7 cellular contexts compared by ENCODE assay signal in the genomic region with DNA sequence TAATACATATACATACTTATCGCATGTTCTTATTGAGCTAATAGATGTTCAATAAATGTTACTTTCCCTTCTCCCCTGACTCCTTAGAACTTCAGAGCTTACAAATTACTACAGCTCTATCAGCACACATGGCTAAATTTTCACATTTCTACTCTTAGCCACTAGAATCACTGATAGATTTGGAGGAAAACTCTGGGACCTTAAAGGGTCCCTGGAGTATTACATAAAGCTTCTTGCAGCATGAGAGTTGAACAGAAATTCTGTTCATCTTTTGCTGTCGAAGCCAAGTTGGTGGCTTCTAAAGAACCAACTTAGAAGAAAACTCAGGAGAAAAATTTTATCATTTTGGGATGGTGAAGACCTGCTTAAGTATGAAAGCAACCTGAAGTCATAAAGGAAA. TPM values are rescaled to one million over a fixed set of nuclear protein-coding genes. Genes with fewer than 3 reads are reported as not detected.
DNase-seq lines count a peak whose midpoint lies in the region; ATAC-seq, FAIRE-seq and TF ChIP-seq lines count a peak whose summit lies in the region.

No MANE protein-coding gene starts in this region.

- H4K91ac ChIP-seq in mesenchymal stem cell (ENCODE audit: low read length): no peak overlapping the region

- H3K14ac ChIP-seq in mesenchymal stem cell (ENCODE audit: low read length in 2 of 2): no peak overlapping the region

- peaks cover 72% of the 10 kb centered on the region for H4K20me1 ChIP-seq in astrocyte (ENCODE audit: insufficient read depth, low read length)

- no peak overlapping the region for H2BK15ac ChIP-seq in mesenchymal stem cell (ENCODE audit: low read depth, poor library complexity, severe bottlenecking)

- H3K4me2 ChIP-seq in astrocyte (ENCODE audit: low read length) (peak overlapping the region; percentile 66), mesenchymal stem cell (ENCODE audit: low read length, poor library complexity, severe bottlenecking) (no peak overlapping the region)

- no peak overlapping the region for H3K18ac ChIP-seq in mesenchymal stem cell (ENCODE audit: low read depth in 1 of 2, low read length in 2 of 2)

- H3K9me3 Mint-ChIP-seq in astrocyte (ENCODE audit: unreplicated experiment): peaks cover 2% of the 10 kb centered on the region

- no peak overlapping the region for H2BK5ac ChIP-seq in mesenchymal stem cell (ENCODE audit: low read depth, low read length, poor library complexity, severe bottlenecking)

- TF ChIP-seq CTCF in NB4 (IDR thresholded peaks at IDR 0.05; ENCODE audit: low read depth, low read length): no peak
- no peak for TF ChIP-seq CTCF in astrocyte (IDR thresholded peaks at IDR 0.05; ENCODE audit: insufficient read depth, low read depth, low read length)

- 100% methylated on average over 2 of the region's 2 CpGs for WGBS in mesenchymal stem cell

- no peaks in the 10 kb centered on the region for H3K27me3 Mint-ChIP-seq in astrocyte (ENCODE audit: low read depth, unreplicated experiment)

- H3K79me2 ChIP-seq in astrocyte (ENCODE audit: insufficient read depth, low read length): peaks cover 89% of the 10 kb centered on the region

- H3K27me3 ChIP-seq in astrocyte (ENCODE audit: insufficient read depth, low read length) (no peaks in the 10 kb centered on the region), mesenchymal stem cell (ENCODE audit: control insufficient read depth in 1 of 2, insufficient read depth in 1 of 2, low read length in 2 of 2) (no peaks in the 10 kb centered on the region), subcutaneous abdominal adipose tissue (ENCODE audit: control insufficient read depth in 5 of 5, insufficient read depth in 4 of 5, low read length in 5 of 5) (no peaks in the 10 kb centered on the region)

- H3K9ac ChIP-seq in astrocyte (ENCODE audit: low read length) (peak overlapping the region; percentile 31), mesenchymal stem cell (ENCODE audit: low read length) (peak overlapping the region; percentile 51), subcutaneous abdominal adipose tissue (ENCODE audit: low read length in 5 of 5) (peak overlapping the region in 2 of 5 donors; percentile 52 to 57)

- H3K4me3 ChIP-seq in NB4 (ENCODE audit: low read depth, low read length) (no peak overlapping the region), astrocyte (ENCODE audit: insufficient read depth, low read depth, low read length) (no peak overlapping the region), mesenchymal stem cell (ENCODE audit: insufficient read depth in 1 of 2, low read depth in 1 of 2, low read length in 2 of 2) (peak overlapping the region in 1 of 2 experiments; percentile 52), subcutaneous abdominal adipose tissue (ENCODE audit: low read depth in 1 of 5, low read length in 5 of 5) (no peak overlapping the region)

- H3K36me3 ChIP-seq in astrocyte (ENCODE audit: insufficient read depth, low read length) (no peaks in the 10 kb centered on the region), mesenchymal stem cell (ENCODE audit: control insufficient read depth in 1 of 2, insufficient read depth in 2 of 2, low read depth in 1 of 2, low read length in 2 of 2) (no peaks in the 10 kb centered on the region), subcutaneous abdominal adipose tissue (ENCODE audit: control insufficient read depth in 5 of 5, insufficient read depth in 5 of 5, low read length in 5 of 5) (no peaks in the 10 kb centered on the region)

- H2AK5ac ChIP-seq in mesenchymal stem cell (ENCODE audit: low read length, severe bottlenecking): no peak overlapping the region

- TF ChIP-seq POLR2A in NB4 (IDR thresholded peaks at IDR 0.05; ENCODE audit: extremely low read depth, insufficient read length): no peak

- peaks cover 21% of the 10 kb centered on the region for H3K79me1 ChIP-seq in mesenchymal stem cell (replicated peaks; ENCODE audit: low read length, poor library complexity, severe bottlenecking)

- no peak overlapping the region for H3K23ac ChIP-seq in mesenchymal stem cell (ENCODE audit: low read length in 2 of 2)

- no peak overlapping the region for H2AFZ ChIP-seq in astrocyte (ENCODE audit: low read depth, low read length)
- H2AFZ ChIP-seq in mesenchymal stem cell (ENCODE audit: low read depth, low read length): no peak overlapping the region

- no peaks in the 10 kb centered on the region for H3K36me3 Mint-ChIP-seq in astrocyte (ENCODE audit: low read depth, unreplicated experiment)

- H3K4ac ChIP-seq in mesenchymal stem cell (ENCODE audit: low read depth in 1 of 2, low read length in 2 of 2): no peak overlapping the region

- no peaks in the 10 kb centered on the region for H3K9me3 ChIP-seq in astrocyte (ENCODE audit: insufficient read depth, low read depth, low read length)
- no peaks in the 10 kb centered on the region for H3K9me3 ChIP-seq in mesenchymal stem cell (ENCODE audit: control insufficient read depth, low read length)
- H3K9me3 ChIP-seq in subcutaneous abdominal adipose tissue (ENCODE audit: control insufficient read depth in 5 of 5, low read length in 5 of 5): peaks cover 0 to 2% (median 0%) of the 10 kb centered on the region in 5 donors

- H2BK120ac ChIP-seq in mesenchymal stem cell (ENCODE audit: low read depth, low read length): no peak overlapping the region

- no peak for FAIRE-seq in astrocyte (lab: Jason Lieb, UNC)

- H2BK12ac ChIP-seq in mesenchymal stem cell (ENCODE audit: low read length in 2 of 2): no peak overlapping the region

- peaks cover 25% of the 10 kb centered on the region for H3K4me1 ChIP-seq in astrocyte (ENCODE audit: insufficient read depth, low read length)
- peaks cover 6% of the 10 kb centered on the region for H3K4me1 ChIP-seq in mesenchymal stem cell (ENCODE audit: control insufficient read depth, insufficient read depth, low read depth, low read length)
- peaks cover 11 to 68% (median 50%) of the 10 kb centered on the region in 5 donors for H3K4me1 ChIP-seq in subcutaneous abdominal adipose tissue (ENCODE audit: control insufficient read depth in 5 of 5, insufficient read depth in 5 of 5, low read length in 5 of 5)

- H3K27ac ChIP-seq in astrocyte (ENCODE audit: low read depth, low read length) (peak overlapping the region; percentile 48), mesenchymal stem cell (ENCODE audit: low read length, poor library complexity, severe bottlenecking) (peak overlapping the region; percentile 76), subcutaneous abdominal adipose tissue (ENCODE audit: low read depth, low read length) (peak overlapping the region; percentile 51)

- no peak overlapping the region for H4K8ac ChIP-seq in mesenchymal stem cell (ENCODE audit: low read length)

- ATAC-seq in HG03045 (IDR thresholded peaks at IDR 0.05; ENCODE audit: unreplicated experiment) (no peak), HG02642 (IDR thresholded peaks at IDR 0.05; ENCODE audit: poor library complexity, unreplicated experiment) (no peak)

- H3K4me3 Mint-ChIP-seq in astrocyte (ENCODE audit: unreplicated experiment): no peak overlapping the region

- H3K4me1 Mint-ChIP-seq in astrocyte (ENCODE audit: low read depth, unreplicated experiment): peaks cover 57% of the 10 kb centered on the region

- DNase-seq in NB4 (ENCODE audit: low read depth): peak; percentile 66
- no peak for DNase-seq in astrocyte (ENCODE audit: low read depth)
- no peak for DNase-seq in mesenchymal stem cell
- no peak for DNase-seq in NCI-H345 (lab: John Stamatoyannopoulos, UW)

- H3K27ac Mint-ChIP-seq in astrocyte (ENCODE audit: unreplicated experiment): peak overlapping the region; percentile 73

RNA-seq across cellular contexts. Expression of a gene that starts 15.5 kb away (rescaled TPM):
- total RNA-seq in astrocyte: 93.1 and 103 TPM in 2 replicates
- 58.5 TPM for polyA plus RNA-seq in mesenchymal stem cell (2013, experiment 1 of 2)
- 58.1 TPM for polyA plus RNA-seq in mesenchymal stem cell (2013, experiment 2 of 2)
